Comparison of ENCODE assay signal across 23 cellular contexts in genomic region chr15:35958936-35959335, GRCh38.
DNase-seq lines count a peak whose midpoint lies in the region; ATAC-seq and TF ChIP-seq lines count a peak whose summit lies in the region.
"Had no signal": no experiment of that assay in that cellular context is flagged by ENCODE, and none has a peak within 500 bp of the region (broad histone marks: within the 10 kb centered on the region; RNA-seq: fewer than 3 reads in every experiment).

No MANE protein-coding gene starts in this region.

- H3K36me3 Mint-ChIP-seq in activated T-helper 2 cell treated with anti-CD3 and anti-CD28 coated beads, Interferon-gamma antibody, Interleukin-2, Interleukin-4, amounts not matched to agents 10 μg/mL and 5 μg/mL and 100 μg/mL, durations not matched to agents 14 hours and 24 hours and 36 hours (ENCODE audit: low read depth): no peaks in the 10 kb centered on the region
- no peaks in the 10 kb centered on the region for H3K36me3 Mint-ChIP-seq in CD4-positive, alpha-beta T cell (ENCODE audit: low read depth)
- H3K36me3 Mint-ChIP-seq in chondrocyte (ENCODE audit: low read depth): no peaks in the 10 kb centered on the region
- H3K36me3 Mint-ChIP-seq: CD4-positive, alpha-beta memory T cell; T-cell had no signal

- H3K9me3 ChIP-seq in CD4-positive, alpha-beta T cell (ENCODE audit: control insufficient read depth, low read length): no peaks in the 10 kb centered on the region
- H3K9me3 ChIP-seq: BLaER1 treated with 17β-estradiol and CSF1 and Interleukin-3, amounts not matched to agents 10 nM and 100 nM; MG63 had no signal

- H3K4me1 Mint-ChIP-seq in activated T-helper 2 cell treated with anti-CD3 and anti-CD28 coated beads, Interferon-gamma antibody, Interleukin-2, Interleukin-4, amounts not matched to agents 10 μg/mL and 5 μg/mL and 100 μg/mL, durations not matched to agents 14 hours and 24 hours and 36 hours (ENCODE audit: low read depth): no peaks in the 10 kb centered on the region
- H3K4me1 Mint-ChIP-seq in CD4-positive, alpha-beta T cell (ENCODE audit: low read depth): no peaks in the 10 kb centered on the region
- H3K4me1 Mint-ChIP-seq in chondrocyte (ENCODE audit: low read depth): peaks cover 20% of the 10 kb centered on the region
- H3K4me1 Mint-ChIP-seq: CD4-positive, alpha-beta memory T cell; T-cell had no signal

- TF ChIP-seq CTCF in AG10803 (conservative IDR thresholded peaks at IDR 0.05; ENCODE audit: low read length) (no peak), fibroblast of pulmonary artery (IDR thresholded peaks at IDR 0.05; ENCODE audit: low read length, missing control alignments) (no peak), chondrocyte (IDR thresholded peaks at IDR 0.05) (no peak)
- no peak for TF ChIP-seq CTCF in CD4-positive, alpha-beta T cell (IDR thresholded peaks at IDR 0.05)

- H3K27ac ChIP-seq in CD4-positive, alpha-beta T cell (ENCODE audit: low read depth, low read length): no peak overlapping the region
- H3K27ac ChIP-seq: BLaER1 treated with 17β-estradiol and CSF1 and Interleukin-3, amounts not matched to agents 10 nM and 100 nM; GM23248 had no signal

- CTCF ChIA-PET in CD4-positive, alpha-beta T cell (lab: Charles Lee): no interaction called here

- no peak overlapping the region for H3K4me3 Mint-ChIP-seq in activated T-helper 2 cell treated with anti-CD3 and anti-CD28 coated beads, Interferon-gamma antibody, Interleukin-2, Interleukin-4, amounts not matched to agents 10 μg/mL and 5 μg/mL and 100 μg/mL, durations not matched to agents 14 hours and 24 hours and 36 hours (ENCODE audit: low read depth)
- H3K4me3 Mint-ChIP-seq in CD4-positive, alpha-beta T cell: no peak overlapping the region
- H3K4me3 Mint-ChIP-seq in chondrocyte (ENCODE audit: unreplicated experiment): no peak overlapping the region
- H3K4me3 Mint-ChIP-seq: CD4-positive, alpha-beta memory T cell; T-cell had no signal

- H3K9me3 Mint-ChIP-seq in activated T-helper 2 cell treated with anti-CD3 and anti-CD28 coated beads, Interferon-gamma antibody, Interleukin-2, Interleukin-4, amounts not matched to agents 10 μg/mL and 5 μg/mL and 100 μg/mL, durations not matched to agents 14 hours and 24 hours and 36 hours: peaks cover 3% of the 10 kb centered on the region
- H3K9me3 Mint-ChIP-seq in CD4-positive, alpha-beta T cell: no peaks in the 10 kb centered on the region
- no peaks in the 10 kb centered on the region for H3K9me3 Mint-ChIP-seq in chondrocyte (ENCODE audit: low read depth)

- H3K27ac Mint-ChIP-seq in activated T-helper 2 cell treated with anti-CD3 and anti-CD28 coated beads, Interferon-gamma antibody, Interleukin-2, Interleukin-4, amounts not matched to agents 10 μg/mL and 5 μg/mL and 100 μg/mL, durations not matched to agents 14 hours and 24 hours and 36 hours: no peak overlapping the region
- H3K27ac Mint-ChIP-seq in CD4-positive, alpha-beta T cell: no peak overlapping the region
- H3K27ac Mint-ChIP-seq in chondrocyte (ENCODE audit: unreplicated experiment): no peak overlapping the region
- H3K27ac Mint-ChIP-seq: CD4-positive, alpha-beta memory T cell; T-cell had no signal

- DNase-seq in AG10803 (ENCODE audit: low read depth): peak; percentile 9
- peak; percentile 56 for DNase-seq in NCI-H69 (lab: John Stamatoyannopoulos, UW)
- peak; percentile 16 for DNase-seq in astrocyte of the hippocampus (ENCODE audit: low read depth, low spot score)
- peak; percentile 17 for DNase-seq in fibroblast of pulmonary artery (ENCODE audit: low read depth)
- no peak for DNase-seq in activated T-helper 2 cell treated with anti-CD3 and anti-CD28 coated beads, Interferon-gamma antibody, Interleukin-2, Interleukin-4, amounts not matched to agents 10 μg/mL and 5 μg/mL and 100 μg/mL, durations not matched to agents 14 hours and 24 hours and 36 hours (ENCODE audit: low spot score)
- DNase-seq in CD4-positive, alpha-beta T cell: no peak
- DNase-seq in chondrocyte (ENCODE audit: low spot score): no peak
- DNase-seq in NCI-H2081 (lab: John Stamatoyannopoulos, UW): no peak
- DNase-seq: AML-193; CD4-positive, alpha-beta memory T cell; COR-L47; GM23248; H7; KG1; MG63; NCI-H2029 treated with DMSO at 0.1 percent for 48 hours; NCI-H2171 treated with DMSO at 0.1 percent for 48 hours; NCI-H345; NCI-H510A treated with DMSO at 0.1 percent for 48 hours; NK-92 treated with Interleukin-12 subunit alpha and Interleukin-12 subunit beta, amount 100 ng/mL, for 24 hours; PC-3; T-cell had no signal

- H3K27me3 ChIP-seq in CD4-positive, alpha-beta T cell (ENCODE audit: control insufficient read depth, insufficient read depth, low read length): no peaks in the 10 kb centered on the region
- H3K27me3 ChIP-seq: BLaER1 treated with 17β-estradiol and CSF1 and Interleukin-3, amounts not matched to agents 10 nM and 100 nM; MG63 had no signal

- no peak for ATAC-seq in CD4-positive, alpha-beta T cell (ENCODE audit: poor library complexity)
- ATAC-seq: T-cell had no signal

- H3K4me3 ChIP-seq in AG10803 (ENCODE audit: low read length) (no peak overlapping the region), fibroblast of pulmonary artery (replicated peaks; ENCODE audit: low read depth, low read length) (no peak overlapping the region)
- H3K4me3 ChIP-seq: BLaER1 treated with 17β-estradiol and CSF1 and Interleukin-3, amounts not matched to agents 10 nM and 100 nM; GM23248; MG63 had no signal

- H3K27me3 Mint-ChIP-seq in activated T-helper 2 cell treated with anti-CD3 and anti-CD28 coated beads, Interferon-gamma antibody, Interleukin-2, Interleukin-4, amounts not matched to agents 10 μg/mL and 5 μg/mL and 100 μg/mL, durations not matched to agents 14 hours and 24 hours and 36 hours (ENCODE audit: low read depth): no peaks in the 10 kb centered on the region
- no peaks in the 10 kb centered on the region for H3K27me3 Mint-ChIP-seq in CD4-positive, alpha-beta T cell
- H3K27me3 Mint-ChIP-seq in chondrocyte (ENCODE audit: low read depth): no peaks in the 10 kb centered on the region
- H3K27me3 Mint-ChIP-seq: CD4-positive, alpha-beta memory T cell; T-cell had no signal

- intact Hi-C loops in activated T-helper 2 cell treated with anti-CD3 and anti-CD28 coated beads, Interferon-gamma antibody, Interleukin-2, Interleukin-4, amounts not matched to agents 10 μg/mL and 5 μg/mL and 100 μg/mL, durations not matched to agents 14 hours and 24 hours and 36 hours (cut with micrococcal nuclease): no loop called here
- intact Hi-C loops in CD4-positive, alpha-beta T cell (cut with DNase I, micrococcal nuclease): no loop called here

- POLR2A ChIA-PET in CD4-positive, alpha-beta T cell (lab: Charles Lee): no interaction called here

Comparison
In these comparisons a context has a peak if more than half of its experiments do, and no peak if none do; other contexts are left out.
1. DNase-seq: peak in AG10803 (single experiment), NCI-H69 (single experiment), astrocyte of the hippocampus (single experiment) and fibroblast of pulmonary artery (single experiment); none in activated T-helper 2 cell treated with anti-CD3 and anti-CD28 coated beads, Interferon-gamma antibody, Interleukin-2, Interleukin-4, amounts not matched to agents 10 μg/mL and 5 μg/mL and 100 μg/mL, durations not matched to agents 14 hours and 24 hours and 36 hours (single experiment), CD4-positive, alpha-beta T cell (0 of 10), chondrocyte (single experiment) and NCI-H2081 (0 of 2).